25 cellular contexts compared by ENCODE assay signal in the genomic region with DNA sequence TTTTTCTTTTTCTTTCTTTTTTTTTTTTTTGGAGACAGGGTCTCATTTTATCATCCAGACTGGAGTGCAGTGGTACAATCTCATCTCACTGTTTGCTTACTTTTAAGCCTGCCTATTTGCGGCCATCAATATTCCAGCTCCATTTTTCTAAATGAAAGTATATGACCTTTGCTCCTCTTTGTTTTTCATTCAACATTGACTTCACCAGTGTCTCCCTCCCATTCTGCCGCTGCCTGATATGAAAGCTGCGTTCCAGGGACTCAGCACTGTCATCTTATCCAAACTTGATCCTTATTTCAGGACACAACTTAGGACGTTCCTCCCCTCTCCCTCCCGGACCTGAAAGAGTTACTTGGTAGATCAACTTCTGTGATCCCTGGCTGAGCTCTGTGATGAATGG.
DNase-seq lines count a peak whose midpoint lies in the region; ATAC-seq, FAIRE-seq and TF ChIP-seq lines count a peak whose summit lies in the region.
"Had no signal": no experiment of that assay in that cellular context is flagged by ENCODE, and none has a peak within 500 bp of the region (broad histone marks: within the 10 kb centered on the region; RNA-seq: fewer than 3 reads in every experiment).

No MANE protein-coding gene starts in this region.

- TF ChIP-seq CTCF in HepG2 (CRISPR knock-in tag; IDR thresholded peaks at IDR 0.05) = no peak
- no peak for TF ChIP-seq CTCF in right lobe of liver (IDR thresholded peaks at IDR 0.05)
- no peak for TF ChIP-seq CTCF in Caco-2 (IDR thresholded peaks at IDR 0.05; ENCODE audit: insufficient read depth in 1 of 2, low read depth in 1 of 2, low read length in 1 of 2, severe bottlenecking in 1 of 2, unreplicated experiment in 1 of 2)
- TF ChIP-seq CTCF in endothelial cell (IDR thresholded peaks at IDR 0.05; ENCODE audit: unreplicated experiment) = no peak
- no peak for TF ChIP-seq CTCF in progenitor cell of endocrine pancreas (IDR thresholded peaks at IDR 0.05; ENCODE audit: unreplicated experiment)

- no peaks in the 10 kb centered on the region for H3K27me3 Mint-ChIP-seq in Caco-2 (ENCODE audit: insufficient read depth, unreplicated experiment)
- peaks cover 21% of the 10 kb centered on the region for H3K27me3 Mint-ChIP-seq in endothelial cell (ENCODE audit: unreplicated experiment)
- H3K27me3 Mint-ChIP-seq in progenitor cell of endocrine pancreas = no peaks in the 10 kb centered on the region
- H3K27me3 Mint-ChIP-seq: B cell; CD4-positive, alpha-beta T cell had no signal

- CTCF ChIA-PET in HepG2 (lab: Yijun Ruan, JAX; ENCODE audit: low intra/inter-chr PET ratio, low total read pairs) = no interaction called here
- CTCF ChIA-PET in Caco-2 (lab: Charles Lee) = no interaction called here

- TF ChIP-seq POLR2A in HepG2 (IDR thresholded peaks at IDR 0.05; ENCODE audit: insufficient read depth in 1 of 2, low read depth in 2 of 2, low read length in 2 of 2) (no peak), right lobe of liver (IDR thresholded peaks at IDR 0.05) (no peak)

- H3K4me2 ChIP-seq in HepG2 (ENCODE audit: low read depth, low read length) = peak overlapping the region; percentile 62
- H3K4me2 ChIP-seq: A549 had no signal

- H3K27ac ChIP-seq in HepG2 (ENCODE audit: extremely low read length, insufficient read depth, low read length) = peak overlapping the region; percentile 21
- H3K27ac ChIP-seq in right lobe of liver = no peak overlapping the region
- H3K27ac ChIP-seq: 22Rv1, A549, C4-2B had no signal

- no peak for FAIRE-seq in HepG2 (lab: Jason Lieb, UNC)
- FAIRE-seq: A549, GM12878, GM12892, GM18507 had no signal

- no peak overlapping the region for H3K9ac ChIP-seq in HepG2 (ENCODE audit: insufficient read depth, low read depth, low read length)
- H3K9ac ChIP-seq: BLaER1 treated with 17β-estradiol and CSF1 and Interleukin-3, amounts not matched to agents 10 nM and 100 nM had no signal

- no peaks in the 10 kb centered on the region for H3K9me3 ChIP-seq in HepG2 (ENCODE audit: low read length)
- H3K9me3 ChIP-seq in right lobe of liver = no peaks in the 10 kb centered on the region
- peaks cover 4% of the 10 kb centered on the region; the same call in 1 of the 2 replicates for H3K9me3 ChIP-seq in Caco-2

- intact Hi-C loops in HepG2 (cut with micrococcal nuclease; ENCODE audit: unreplicated experiment) (no loop called here), right lobe of liver (cut with DNase I) (no loop called here), Caco-2 (cut with micrococcal nuclease; ENCODE audit: unreplicated experiment) (no loop called here)

- under 1% methylated on average over 5 of the region's 5 CpGs for WGBS in HepG2 (ENCODE audit: low lambda C conversion rate)
- WGBS in right lobe of liver (ENCODE audit: insufficient coverage, low coverage, low lambda C conversion rate, missing lambda C conversion rate) = 30% methylated on average over 5 of the region's 5 CpGs

- POLR2A ChIA-PET in HepG2 (lab: Yijun Ruan, JAX) (interaction anchor here (0.7 kb wide), 1 partner anchor 32 kb away, joined by 3 read pairs; no protein-coding TSS in a partner anchor), Caco-2 (lab: Charles Lee) (no interaction called here)

- DNase-seq in HepG2 (ENCODE audit: low spot score) (peak; percentile 65), right lobe of liver (no peak), Caco-2 (no peak), endothelial cell (ENCODE audit: low spot score) (no peak), progenitor cell of endocrine pancreas (ENCODE audit: low spot score, unreplicated experiment) (no peak), glomerular visceral epithelial cell (ENCODE audit: extremely low spot score) (no peak)
- DNase-seq: AML-193; CD4-positive, alpha-beta T cell; CD8-positive, alpha-beta T cell; DMS 273 treated with DMSO at 0.1 percent for 48 hours; DMS153; DMS53; DMS79; DND-41; EL; GDM1 had no signal

- no peaks in the 10 kb centered on the region for H3K27me3 ChIP-seq in HepG2 (ENCODE audit: control insufficient read depth in 1 of 2, insufficient read depth in 2 of 2, low read length in 2 of 2)
- H3K27me3 ChIP-seq in right lobe of liver = no peaks in the 10 kb centered on the region
- H3K27me3 ChIP-seq in Caco-2 (replicated peaks; ENCODE audit: control insufficient read depth, insufficient read depth, low read length) = no peaks in the 10 kb centered on the region
- H3K27me3 ChIP-seq: BLaER1 treated with 17β-estradiol and CSF1 and Interleukin-3, amounts not matched to agents 10 nM and 100 nM had no signal

- H2AFZ ChIP-seq in HepG2 (ENCODE audit: low read length) = peak overlapping the region; percentile 11

- H3K4me1 ChIP-seq in HepG2 (ENCODE audit: insufficient read depth, low read length) (peaks cover 55% of the 10 kb centered on the region), right lobe of liver (no peaks in the 10 kb centered on the region), Caco-2 (0 out of 2 replicates have a peak, but pooled peaks cover 4% of the 10 kb centered on the region)
- H3K4me1 ChIP-seq: A549 had no signal

- no peaks in the 10 kb centered on the region for H3K36me3 Mint-ChIP-seq in Caco-2 (ENCODE audit: insufficient read depth, unreplicated experiment)
- peaks cover 26% of the 10 kb centered on the region for H3K36me3 Mint-ChIP-seq in endothelial cell (ENCODE audit: low read depth, unreplicated experiment)
- peaks cover 1% of the 10 kb centered on the region for H3K36me3 Mint-ChIP-seq in progenitor cell of endocrine pancreas (ENCODE audit: insufficient read depth)
- H3K36me3 Mint-ChIP-seq: CD8-positive, alpha-beta T cell had no signal

- in situ Hi-C loops in HepG2 (cut with HindIII; ENCODE audit: extremely low pct_ligation_motif_present, low pct_unique_long_range_greater_than_20kb) = no loop called here

- H3K36me3 ChIP-seq in HepG2 (replicated peaks in 1 of 2; ENCODE audit: control insufficient read depth in 1 of 2, insufficient read depth in 2 of 2, low read length in 2 of 2) (no peaks in the 10 kb centered on the region), right lobe of liver (no peaks in the 10 kb centered on the region), Caco-2 (ENCODE audit: control insufficient read depth, insufficient read depth, low read length) (no peaks in the 10 kb centered on the region)

- H3K79me2 ChIP-seq in HepG2 (ENCODE audit: insufficient read depth, low read length) = no peaks in the 10 kb centered on the region

- ATAC-seq in HepG2 = peak; percentile 78
- ATAC-seq in right lobe of liver = no peak
- no peak for ATAC-seq in HG02642 (IDR thresholded peaks at IDR 0.05; ENCODE audit: poor library complexity, unreplicated experiment)
- ATAC-seq: A549; CD8-positive, alpha-beta T cell; GM12878 had no signal

- no peaks in the 10 kb centered on the region for H4K20me1 ChIP-seq in HepG2 (ENCODE audit: insufficient read depth, low read length)
- H4K20me1 ChIP-seq: BLaER1 treated with 17β-estradiol and CSF1 and Interleukin-3, amounts not matched to agents 10 nM and 100 nM had no signal

- H3K27ac Mint-ChIP-seq in Caco-2 (ENCODE audit: unreplicated experiment) (peak overlapping the region; percentile 47), endothelial cell (ENCODE audit: unreplicated experiment) (no peak overlapping the region), progenitor cell of endocrine pancreas (peak overlapping the region; percentile 49)
- H3K27ac Mint-ChIP-seq: B cell; CD4-positive, alpha-beta T cell; CD8-positive, alpha-beta T cell had no signal

- H3K4me3 Mint-ChIP-seq in Caco-2 (ENCODE audit: unreplicated experiment) (no peak overlapping the region), endothelial cell (ENCODE audit: unreplicated experiment) (peak overlapping the region; percentile 16), progenitor cell of endocrine pancreas (ENCODE audit: low read depth) (no peak overlapping the region)
- H3K4me3 Mint-ChIP-seq: B cell; CD4-positive, alpha-beta T cell; CD8-positive, alpha-beta T cell had no signal

- TF ChIP-seq EP300 in HepG2 (IDR thresholded peaks at IDR 0.05; ENCODE audit: low read depth in 2 of 2, low read length in 2 of 2) = no peak
- TF ChIP-seq EP300 in HepG2 (CRISPR knock-in tag; IDR thresholded peaks at IDR 0.05; ENCODE audit: borderline replicate concordance) = no peak

- peaks cover 16% of the 10 kb centered on the region for H3K4me1 Mint-ChIP-seq in Caco-2 (ENCODE audit: low read depth, unreplicated experiment)
- H3K4me1 Mint-ChIP-seq in endothelial cell (ENCODE audit: unreplicated experiment) = peaks cover 30% of the 10 kb centered on the region
- H3K4me1 Mint-ChIP-seq in progenitor cell of endocrine pancreas (ENCODE audit: low read depth) = peaks cover 11% of the 10 kb centered on the region
- H3K4me1 Mint-ChIP-seq: B cell had no signal

- H3K9me3 Mint-ChIP-seq in Caco-2 (ENCODE audit: unreplicated experiment) (peaks cover 22% of the 10 kb centered on the region), endothelial cell (ENCODE audit: unreplicated experiment) (peaks cover 12% of the 10 kb centered on the region), progenitor cell of endocrine pancreas (ENCODE audit: low read depth) (peaks cover 6% of the 10 kb centered on the region)
- H3K9me3 Mint-ChIP-seq: CD8-positive, alpha-beta T cell had no signal

- no peak for TF ChIP-seq RAD21 in HepG2 (CRISPR knock-in tag; IDR thresholded peaks at IDR 0.05)

- H3K4me3 ChIP-seq in HepG2 (replicated peaks in 1 of 3; ENCODE audit: insufficient read depth in 1 of 3, low read depth in 2 of 3, low read length in 3 of 3) = peak overlapping the region; percentile 16 to 39 (median 20); a peak in 4 of 6 replicates
- no peak overlapping the region for H3K4me3 ChIP-seq in right lobe of liver
- H3K4me3 ChIP-seq in Caco-2 (ENCODE audit: low read depth, low read length) = no peak overlapping the region
- H3K4me3 ChIP-seq: A549, GM12878 had no signal

- TSS peak; percentile 67 for BruUV-seq in HepG2 (replicated peaks; lab: Mats Ljungman, UMichigan)
- BruUV-seq in Caco-2 (replicated peaks; lab: Mats Ljungman, UMichigan) = no TSS peak

TF ChIP-seq in HepG2, 621 proteins besides CTCF, POLR2A, EP300 and RAD21 (continues in another document):
- TF ChIP-seq GATAD2A (CRISPR knock-in tag; IDR thresholded peaks at IDR 0.05) (peak; percentile 63), CBX1 (IDR thresholded peaks at IDR 0.05; ENCODE audit: low read depth) (no peak), ZNF207 (IDR thresholded peaks at IDR 0.05; ENCODE audit: borderline replicate concordance) (no peak), SOX6 (IDR thresholded peaks at IDR 0.05) (no peak), SOX6 (CRISPR knock-in tag; IDR thresholded peaks at IDR 0.05) (peak; percentile 84), CBFB (CRISPR knock-in tag; IDR thresholded peaks at IDR 0.05) (no peak), SMAD3 (CRISPR knock-in tag; IDR thresholded peaks at IDR 0.05) (no peak), HNF4A (CRISPR knock-in tag; IDR thresholded peaks at IDR 0.05) (peak; percentile 68)
- TF ChIP-seq, protein P1, sequence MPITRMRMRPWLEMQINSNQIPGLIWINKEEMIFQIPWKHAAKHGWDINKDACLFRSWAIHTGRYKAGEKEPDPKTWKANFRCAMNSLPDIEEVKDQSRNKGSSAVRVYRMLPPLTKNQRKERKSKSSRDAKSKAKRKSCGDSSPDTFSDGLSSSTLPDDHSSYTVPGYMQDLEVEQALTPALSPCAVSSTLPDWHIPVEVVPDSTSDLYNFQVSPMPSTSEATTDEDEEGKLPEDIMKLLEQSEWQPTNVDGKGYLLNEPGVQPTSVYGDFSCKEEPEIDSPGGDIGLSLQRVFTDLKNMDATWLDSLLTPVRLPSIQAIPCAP (CRISPR knock-in tag; IDR thresholded peaks at IDR 0.05; ENCODE audit: low read depth) = no peak

Comparison
In these comparisons a context has a peak if more than half of its experiments do, and no peak if none do; other contexts are left out.
1. H3K4me3 ChIP-seq: peak in HepG2 (3 of 3); none in right lobe of liver (0 of 3) and Caco-2 (single experiment).